ENCODE assay signal across 20 cellular contexts in genomic region chr14:50610465-50610864, GRCh38. TPM values are rescaled to one million over a fixed set of nuclear protein-coding genes. Genes with fewer than 3 reads are reported as not detected.
DNase-seq lines count a peak whose midpoint lies in the region; ATAC-seq, FAIRE-seq and TF ChIP-seq lines count a peak whose summit lies in the region.
"Had no signal": no experiment of that assay in that cellular context is flagged by ENCODE, and none has a peak within 500 bp of the region (broad histone marks: within the 10 kb centered on the region; RNA-seq: fewer than 3 reads in every experiment).

No MANE protein-coding gene starts in this region.

- no peak overlapping the region for H3K56ac ChIP-seq in IMR-90 (ENCODE audit: extremely low read depth, insufficient read depth, low read length)

- H3K4me2 ChIP-seq in A549 = no peak overlapping the region
- H3K4me2 ChIP-seq in IMR-90 (ENCODE audit: low read depth, low read length) = no peak overlapping the region
- H3K4me2 ChIP-seq in PC-9 = no peak overlapping the region
- H3K4me2 ChIP-seq: BLaER1 treated with 17β-estradiol and CSF1 and Interleukin-3, amounts not matched to agents 10 nM and 100 nM had no signal

- in situ Hi-C loops in IMR-90 (cut with MboI; ENCODE audit: low sequenced_read_pairs) = no loop called here

- CTCF ChIA-PET in A549 (lab: Yijun Ruan, JAX) (interaction anchor here (1.4 to 2.1 kb wide), 2 partner anchors 9 to 166 kb away, joined by 3 to 4 read pairs; no protein-coding TSS in a partner anchor), IMR-90 (lab: Yijun Ruan, JAX) (no interaction called here), PC-9 (lab: Charles Lee) (no interaction called here)

- H3K79me2 ChIP-seq in PC-9 (ENCODE audit: low read depth) = no peaks in the 10 kb centered on the region

- no peak overlapping the region for H2BK5ac ChIP-seq in IMR-90 (ENCODE audit: low read depth, low read length, poor library complexity, severe bottlenecking)

- TF ChIP-seq RAD21 in A549 (conservative IDR thresholded peaks at IDR 0.05 in 1 of 2, IDR thresholded peaks at IDR 0.05 in 1 of 2) (no peak), IMR-90 (IDR thresholded peaks at IDR 0.05; ENCODE audit: low read length) (no peak)

- no peak overlapping the region for H3K4me3 ChIP-seq in A549
- no peak overlapping the region for H3K4me3 ChIP-seq in IMR-90 (ENCODE audit: insufficient read depth, low read depth, low read length)
- no peak overlapping the region for H3K4me3 ChIP-seq in PC-9
- H3K4me3 ChIP-seq: BLaER1 treated with 17β-estradiol and CSF1 and Interleukin-3, amounts not matched to agents 10 nM and 100 nM had no signal

- dilution Hi-C loops in IMR-90 (cut with HindIII; ENCODE audit: low sequenced_read_pairs, unreplicated experiment) = no loop called here

- no peaks in the 10 kb centered on the region for H3K79me1 ChIP-seq in IMR-90 (ENCODE audit: low read depth in 1 of 2, low read length in 2 of 2)

- POLR2A ChIA-PET in A549 (lab: Yijun Ruan, JAX) = no interaction called here
- POLR2A ChIA-PET in IMR-90 (lab: Charles Lee; ENCODE audit: unreplicated experiment) = no interaction called here
- POLR2A ChIA-PET in PC-9 (lab: Charles Lee; ENCODE audit: unreplicated experiment) = no interaction called here

- no peak overlapping the region for H3K18ac ChIP-seq in IMR-90 (ENCODE audit: low read depth, low read length)

- no peak overlapping the region for H4K91ac ChIP-seq in IMR-90 (ENCODE audit: insufficient read depth, low read depth, low read length)

- H2AK9ac ChIP-seq in IMR-90 (replicated peaks; ENCODE audit: low read depth, low read length, poor library complexity) = no peak overlapping the region

- no peak overlapping the region for H3K27ac ChIP-seq in A549
- no peak overlapping the region for H3K27ac ChIP-seq in IMR-90 (ENCODE audit: insufficient read depth, low read length)
- H3K27ac ChIP-seq in substantia nigra (ENCODE audit: low read depth, low read length, poor library complexity, severe bottlenecking) = peak overlapping the region; percentile 8
- no peak overlapping the region for H3K27ac ChIP-seq in PC-9
- H3K27ac ChIP-seq: BLaER1 treated with 17β-estradiol and CSF1 and Interleukin-3, amounts not matched to agents 10 nM and 100 nM; C4-2B had no signal

- TF ChIP-seq EP300 in A549 (IDR thresholded peaks at IDR 0.05) = no peak

- H3K4ac ChIP-seq in IMR-90 (ENCODE audit: low read depth, low read length) = no peak overlapping the region

- BruUV-seq in IMR-90 (replicated peaks; lab: Mats Ljungman, UMichigan) = no TSS peak
- no TSS peak for BruUV-seq in PC-9 (replicated peaks; lab: Mats Ljungman, UMichigan)

- no peaks in the 10 kb centered on the region for H3K27me3 ChIP-seq in IMR-90 (ENCODE audit: control insufficient read depth, insufficient read depth, low read length)
- no peaks in the 10 kb centered on the region for H3K27me3 ChIP-seq in PC-9 (ENCODE audit: insufficient read depth, low read depth)
- H3K27me3 ChIP-seq: BLaER1 treated with 17β-estradiol and CSF1 and Interleukin-3, amounts not matched to agents 10 nM and 100 nM had no signal

- no peak for ATAC-seq in A549
- ATAC-seq in IMR-90 (ENCODE audit: low read depth) = no peak
- no peak for ATAC-seq in GM19328 (IDR thresholded peaks at IDR 0.05; ENCODE audit: unreplicated experiment)
- ATAC-seq: CD8-positive, alpha-beta T cell had no signal

- H2BK20ac ChIP-seq in IMR-90 (ENCODE audit: low read depth, low read length) = no peak overlapping the region

- no peak overlapping the region for H3K23ac ChIP-seq in IMR-90 (ENCODE audit: low read depth, low read length)

- H4K5ac ChIP-seq in IMR-90 (ENCODE audit: low read depth, low read length) = no peak overlapping the region

- WGBS in A549 (ENCODE audit: missing lambda C conversion rate) = 48% methylated on average over 1 of the region's 1 CpG
- no CpG with 5 or more reads among the region's 1 CpG for WGBS in IMR-90 (ENCODE audit: extremely low coverage in 2 of 2, insufficient read length in 1 of 2), 2 experiments

- no peak for TF ChIP-seq POLR2A in A549 (IDR thresholded peaks at IDR 0.05; ENCODE audit: low read length)
- no peak for TF ChIP-seq POLR2A in IMR-90 (IDR thresholded peaks at IDR 0.05; ENCODE audit: low read depth, low read length)

- no peak overlapping the region for H3K9ac ChIP-seq in IMR-90 (ENCODE audit: low read depth, low read length)
- H3K9ac ChIP-seq: BLaER1 treated with 17β-estradiol and CSF1 and Interleukin-3, amounts not matched to agents 10 nM and 100 nM had no signal

- H2AFZ ChIP-seq in IMR-90 (replicated peaks; ENCODE audit: low read length, poor library complexity) (no peak overlapping the region), PC-9 (no peak overlapping the region)

- H2BK15ac ChIP-seq in IMR-90 (ENCODE audit: low read depth, low read length) = no peak overlapping the region

- no peak overlapping the region for H4K8ac ChIP-seq in IMR-90 (ENCODE audit: low read depth in 2 of 2, low read length in 2 of 2)

- no peaks in the 10 kb centered on the region for H3K9me2 ChIP-seq in PC-9 (ENCODE audit: insufficient read depth)

- no peak overlapping the region for H3K14ac ChIP-seq in IMR-90 (replicated peaks; ENCODE audit: low read depth, low read length)

- no peaks in the 10 kb centered on the region; the same call in 1 of the 2 replicates for H3K9me1 ChIP-seq in IMR-90 (ENCODE audit: insufficient read depth, low read length)

- no peak for FAIRE-seq in A549 (lab: Jason Lieb, UNC)
- FAIRE-seq: A204.1, D721Med, G401.6, GM12891, GM19239 had no signal

- no peak overlapping the region for H2BK120ac ChIP-seq in IMR-90 (ENCODE audit: low read depth, low read length)

- H3K4me1 ChIP-seq in A549 (no peaks in the 10 kb centered on the region), IMR-90 (ENCODE audit: control insufficient read depth, insufficient read depth, low read length) (no peaks in the 10 kb centered on the region), PC-9 (replicated peaks; ENCODE audit: insufficient read depth) (no peaks in the 10 kb centered on the region)
- H3K4me1 ChIP-seq: BLaER1 treated with 17β-estradiol and CSF1 and Interleukin-3, amounts not matched to agents 10 nM and 100 nM; Caco-2 had no signal

- H4K20me1 ChIP-seq in IMR-90 (ENCODE audit: insufficient read depth, low read length) (no peaks in the 10 kb centered on the region), PC-9 (ENCODE audit: insufficient read depth) (no peaks in the 10 kb centered on the region)
- H4K20me1 ChIP-seq: BLaER1 treated with 17β-estradiol and CSF1 and Interleukin-3, amounts not matched to agents 10 nM and 100 nM had no signal

- no peak overlapping the region for H2AK5ac ChIP-seq in IMR-90 (ENCODE audit: low read depth, low read length)

- TF ChIP-seq CTCF in A549 (IDR thresholded peaks at IDR 0.05) (no peak), IMR-90 (conservative IDR thresholded peaks at IDR 0.05; ENCODE audit: low read depth, low read length) (no peak), PC-9 (conservative IDR thresholded peaks at IDR 0.05) (no peak)

- H3K9me3 ChIP-seq in A549 = no peaks in the 10 kb centered on the region
- no peaks in the 10 kb centered on the region for H3K9me3 ChIP-seq in IMR-90 (ENCODE audit: control insufficient read depth, insufficient read depth, low read length)
- no peaks in the 10 kb centered on the region for H3K9me3 ChIP-seq in PC-9 (ENCODE audit: insufficient read depth, low read depth)
- H3K9me3 ChIP-seq: BLaER1 treated with 17β-estradiol and CSF1 and Interleukin-3, amounts not matched to agents 10 nM and 100 nM; Caco-2 had no signal

- H3F3A ChIP-seq in PC-9 (ENCODE audit: insufficient read depth, low read depth) = no peaks in the 10 kb centered on the region

- intact Hi-C loops in IMR-90 (cut with micrococcal nuclease) (no loop called here), PC-9 (cut with micrococcal nuclease; ENCODE audit: unreplicated experiment) (no loop called here)

- no peak for DNase-seq in A549 (ENCODE audit: low read depth in 1 of 2, low spot score in 1 of 2)
- no peak for DNase-seq in IMR-90
- DNase-seq in substantia nigra (lab: John Stamatoyannopoulos, UW) = no peak
- no peak for DNase-seq in PC-9
- DNase-seq: 8988T; AML-193; Caco-2; Calu3; CD4-positive, alpha-beta T cell; CD8-positive, alpha-beta T cell; DMS79 treated with DMSO at 0.1 percent for 48 hours; GF-D8 had no signal

- H3K36me3 ChIP-seq in IMR-90 (ENCODE audit: control insufficient read depth, insufficient read depth, low read length) = no peaks in the 10 kb centered on the region
- H3K36me3 ChIP-seq in PC-9 (ENCODE audit: low read depth) = no peaks in the 10 kb centered on the region
- H3K36me3 ChIP-seq: BLaER1 treated with 17β-estradiol and CSF1 and Interleukin-3, amounts not matched to agents 10 nM and 100 nM had no signal

TF ChIP-seq in A549, 52 proteins besides CTCF, POLR2A, EP300 and RAD21:
- TF ChIP-seq SREBF2 (IDR thresholded peaks at IDR 0.05) = no peak
- peak; percentile 50 for TF ChIP-seq MAFK (IDR thresholded peaks at IDR 0.05; ENCODE audit: partially characterized antibody)

RNA-seq across cellular contexts. Expression of gene ATL1, which starts 50.5 kb away (rescaled TPM):
- polyA plus RNA-seq in A549 (2011; rRNA removed) (4.4 and 4.7 TPM in 2 replicates), A549 (2017; fragmentation: RNase III; extraction: RNeasy Plus Mini Kit Qiagen cat#74134 plus additional on column Dnase treatment) (4.2 to 6.6 TPM (median 5.1 TPM) in 3 replicates), IMR-90 (2012; rRNA removed) (5.3 and 6.0 TPM in 2 replicates)
- 0.90 and 1.3 TPM in 2 replicates for polyA plus RNA-seq in A549 (2012; cell fraction: cytosol; rRNA removed)
- 0.50 and 1.1 TPM in 2 replicates for polyA plus RNA-seq in A549 (2012; cell fraction: nucleus; rRNA removed)
- 3.3 and 4.2 TPM in 2 replicates for polyA minus RNA-seq in A549 (2011; rRNA and poly(A)+ RNA removed)
- total RNA-seq in IMR-90 (2012; rRNA removed) (10.3 and 12.2 TPM in 2 replicates), PC-9 (2021) (3.8 and 4.3 TPM in 2 replicates)
- polyA plus RNA-seq in IMR-90 (2012; cell fraction: cytosol; rRNA removed) = 1.5 and 3.6 TPM in 2 replicates
- polyA plus RNA-seq in IMR-90 (2012; cell fraction: nucleus; rRNA removed; ENCODE audit: low replicate concordance) = 2.4 and 3.9 TPM in 2 replicates

RNA-seq across cellular contexts. Expression of gene SAV1, which starts 57.6 kb away (rescaled TPM):
- polyA plus RNA-seq in A549 (2011; rRNA removed) = 20.1 and 20.3 TPM in 2 replicates
- polyA plus RNA-seq in A549 (2012; cell fraction: cytosol; rRNA removed) = 7.7 and 8.5 TPM in 2 replicates
- polyA plus RNA-seq in A549 (2012; cell fraction: nucleus; rRNA removed) = 3.0 and 3.8 TPM in 2 replicates
- 17.5 to 20.3 TPM (median 18.2 TPM) in 3 replicates for polyA plus RNA-seq in A549 (2017; fragmentation: RNase III; extraction: RNeasy Plus Mini Kit Qiagen cat#74134 plus additional on column Dnase treatment)
- polyA minus RNA-seq in A549 (2011; rRNA and poly(A)+ RNA removed) = 6.9 and 9.6 TPM in 2 replicates
- 18.8 and 25.0 TPM in 2 replicates for total RNA-seq in IMR-90 (2012; rRNA removed)
- polyA plus RNA-seq in IMR-90 (2012; rRNA removed) = 14.7 and 17.0 TPM in 2 replicates
- 5.3 and 10.8 TPM in 2 replicates for polyA plus RNA-seq in IMR-90 (2012; cell fraction: cytosol; rRNA removed)
- polyA plus RNA-seq in IMR-90 (2012; cell fraction: nucleus; rRNA removed; ENCODE audit: low replicate concordance) = 8.1 and 8.3 TPM in 2 replicates
- total RNA-seq in PC-9 (2021) = 37.1 and 40.7 TPM in 2 replicates
